In the genomic region with DNA sequence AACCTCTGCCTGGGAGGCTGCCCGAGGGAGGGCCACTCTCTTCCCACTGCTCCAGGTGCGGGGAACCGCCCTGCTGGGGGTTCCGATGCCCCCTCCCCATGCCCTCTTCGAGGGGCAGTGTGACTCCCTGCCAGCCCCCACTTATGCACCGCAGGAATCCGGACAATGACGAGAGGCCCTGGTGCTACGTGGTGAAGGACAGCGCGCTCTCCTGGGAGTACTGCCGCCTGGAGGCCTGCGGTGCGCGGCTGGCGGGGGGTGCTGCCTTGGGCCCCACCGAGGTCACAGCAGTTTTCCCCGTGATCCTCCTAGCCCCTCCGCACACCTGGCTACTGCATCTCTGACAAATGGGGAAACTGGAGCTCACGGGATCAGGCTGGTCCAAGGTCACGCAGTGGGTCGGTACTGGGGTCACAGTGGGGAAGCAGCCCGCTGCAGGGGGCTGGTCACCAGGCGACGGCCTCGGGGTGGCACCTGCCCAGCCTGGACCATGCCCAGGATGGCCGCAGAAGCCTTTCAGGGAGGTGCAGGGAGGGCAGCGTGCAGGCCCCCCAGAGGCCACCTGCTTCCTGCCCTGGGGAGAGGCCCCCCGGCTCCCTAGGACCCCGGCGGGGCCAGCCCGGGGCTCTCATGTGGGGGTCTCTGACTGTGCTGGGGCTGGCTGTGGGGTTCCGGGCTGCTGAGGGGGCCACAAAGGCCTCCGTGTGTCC, we compare ENCODE assay signal across 1 cellular context.
A peak's percentile ranks its signal among the peaks of the same experiment; 100 is the strongest.
TF ChIP-seq lines count a peak whose summit lies in the region.

No MANE protein-coding gene starts in this region.

TF ChIP-seq in K562, 482 proteins besides CTCF, POLR2A, EP300 and RAD21 (continued from another document):
- TF ChIP-seq CLOCK (CRISPR knock-in tag; IDR thresholded peaks at IDR 0.05; ENCODE audit: borderline replicate concordance) = no peak
- no peak for TF ChIP-seq ZNF583 (CRISPR knock-in tag; IDR thresholded peaks at IDR 0.05)
- no peak for TF ChIP-seq ZNF121 (CRISPR knock-in tag; conservative IDR thresholded peaks at IDR 0.05)
- TF ChIP-seq HMGN3 (IDR thresholded peaks at IDR 0.05; ENCODE audit: borderline replicate concordance, extremely low read depth, insufficient read length, low read depth, low read length) = no peak
- no peak for TF ChIP-seq TRIM24 (IDR thresholded peaks at IDR 0.05)
- no peak for TF ChIP-seq POLR2AphosphoS5 (IDR thresholded peaks at IDR 0.05; ENCODE audit: control insufficient read depth, insufficient read depth, low read depth, low read length)
- no peak for TF ChIP-seq FOXJ3 (CRISPR knock-in tag; IDR thresholded peaks at IDR 0.05)
- no peak for TF ChIP-seq TAF15 (IDR thresholded peaks at IDR 0.05; ENCODE audit: low read depth, low read length)
- TF ChIP-seq MAFG (tag; conservative IDR thresholded peaks at IDR 0.05) = no peak
- peak; percentile 75; the same call in 1 of the 2 replicates for TF ChIP-seq ZNF740 (CRISPR knock-in tag; IDR thresholded peaks at IDR 0.05)
- peak in 1 of 2 experiments; percentile 26; a peak in 1 of 4 replicates for TF ChIP-seq ZNF740 (tag; IDR thresholded peaks at IDR 0.05)
- TF ChIP-seq CAMTA2 (CRISPR knock-in tag; conservative IDR thresholded peaks at IDR 0.05) = no peak
